Comparison of ENCODE assay signal across 8 cellular contexts in genomic region chr18:48539406-48540328, GRCh38. TPM values are rescaled to one million over a fixed set of nuclear protein-coding genes. Genes with fewer than 3 reads are reported as not detected.
DNase-seq lines count a peak whose midpoint lies in the region; ATAC-seq and TF ChIP-seq lines count a peak whose summit lies in the region.

No MANE protein-coding gene starts in this region.

- POLR2A ChIA-PET in activated B cell treated with CpG ODN at 0.5 μM for 24 hours (lab: Charles Lee) = interaction anchor here (0.5 to 1.2 kb wide), 3 partner anchors 14 to 948 kb away, joined by 3 to 6 read pairs (median 3); partner anchors contain the start of gene C18orf32

- no peaks in the 10 kb centered on the region for H3K27me3 ChIP-seq in colonic mucosa
- H3K27me3 ChIP-seq in layer of hippocampus (ENCODE audit: control insufficient read depth, insufficient read depth, low read length) = no peaks in the 10 kb centered on the region

- H3K27me3 Mint-ChIP-seq in activated B cell treated with CpG ODN at 0.5 μM for 24 hours = no peaks in the 10 kb centered on the region

- H3K4me1 Mint-ChIP-seq in activated B cell treated with CpG ODN at 0.5 μM for 24 hours = peaks cover 8% of the 10 kb centered on the region

- CTCF ChIA-PET in activated B cell treated with CpG ODN at 0.5 μM for 24 hours (lab: Charles Lee) = no interaction called here

- TF ChIP-seq CTCF in activated B cell treated with CpG ODN at 0.5 μM for 24 hours (IDR thresholded peaks at IDR 0.05) = no peak
- TF ChIP-seq CTCF in colonic mucosa (IDR thresholded peaks at IDR 0.05) = no peak

- no peaks in the 10 kb centered on the region for H3K36me3 Mint-ChIP-seq in activated B cell treated with CpG ODN at 0.5 μM for 24 hours (ENCODE audit: low read depth)

- no peaks in the 10 kb centered on the region for H3K4me1 ChIP-seq in colonic mucosa

- ATAC-seq in activated B cell treated with CpG ODN at 0.5 μM for 24 hours (ENCODE audit: low read depth) (peak; percentile 17), HG03045 (IDR thresholded peaks at IDR 0.05; ENCODE audit: unreplicated experiment) (no peak)

- intact Hi-C loops in activated B cell treated with CpG ODN at 0.5 μM for 24 hours (cut with micrococcal nuclease) = loop anchor here (1.0 to 10.0 kb wide), 6 partner anchors 127 to 1835 kb away; partner anchors contain the start of genes ACAA2, DYM and SKA1
- intact Hi-C loops in colonic mucosa (cut with DNase I) = no loop called here

- DNase-seq in EL (peak; percentile 62), NAMALWA (ENCODE audit: low spot score) (peak; percentile 30), activated B cell treated with CpG ODN at 0.5 μM for 24 hours (peak; percentile 26), colonic mucosa (peak; percentile 49), GM19238 (ENCODE audit: insufficient read length, low spot score) (no peak)
- peak; percentile 40 for DNase-seq in stimulated activated CD4-positive, alpha-beta T cell treated with anti-CD3 and anti-CD28 coated beads, Interleukin-15, amount 100 ng/mL, for 24 hours

- no peaks in the 10 kb centered on the region for H3K9me3 ChIP-seq in colonic mucosa

- peak overlapping the region; percentile 71 to 82 for H3K9ac ChIP-seq in colonic mucosa (ENCODE audit: low read depth in 2 of 2, low read length in 2 of 2)

- H3K27ac ChIP-seq in colonic mucosa (peak overlapping the region; percentile 34), layer of hippocampus (ENCODE audit: low read depth, low read length) (peak overlapping the region; percentile 88)

- H3K36me3 ChIP-seq in colonic mucosa = no peaks in the 10 kb centered on the region

- no peak overlapping the region for H3K27ac Mint-ChIP-seq in activated B cell treated with CpG ODN at 0.5 μM for 24 hours

- H3K9me3 Mint-ChIP-seq in activated B cell treated with CpG ODN at 0.5 μM for 24 hours = no peaks in the 10 kb centered on the region

- peak overlapping the region; percentile 91 for H3K4me3 Mint-ChIP-seq in activated B cell treated with CpG ODN at 0.5 μM for 24 hours

- peak overlapping the region; percentile 73 for H3K4me3 ChIP-seq in colonic mucosa

RNA-seq across cellular contexts. Expression of gene CTIF, which starts 0.8 kb away (rescaled TPM):
- total RNA-seq in activated B cell treated with CpG ODN at 0.5 μM for 24 hours (9.3 and 9.7 TPM in 2 replicates), colonic mucosa (10 to 100 TPM; 13.0 to 16.7 TPM)
